15 cellular contexts compared by ENCODE assay signal in the genomic region with DNA sequence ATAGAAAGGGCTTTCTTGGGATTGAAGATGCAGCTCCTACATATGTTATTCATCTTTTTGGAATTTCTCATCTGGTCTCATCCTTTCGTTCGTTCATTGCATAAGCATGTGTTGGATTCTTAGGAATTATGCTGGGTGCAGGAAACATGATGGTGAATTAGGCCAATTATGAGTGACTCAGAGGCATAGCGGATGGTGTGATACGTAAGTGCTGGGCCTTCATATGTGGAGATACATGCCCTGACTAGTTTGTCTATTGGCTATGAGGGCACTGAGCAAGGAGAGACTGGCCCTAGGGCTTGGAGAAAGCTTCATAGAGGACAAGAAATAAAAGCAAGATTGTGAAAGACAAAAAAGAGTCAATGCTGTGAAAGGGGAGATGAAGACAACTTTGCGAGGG.
A peak's percentile ranks its signal among the peaks of the same experiment; 100 is the strongest.
DNase-seq lines count a peak whose midpoint lies in the region; ATAC-seq, FAIRE-seq and TF ChIP-seq lines count a peak whose summit lies in the region.
"Had no signal": no experiment of that assay in that cellular context is flagged by ENCODE, and none has a peak within 500 bp of the region (broad histone marks: within the 10 kb centered on the region; RNA-seq: fewer than 3 reads in every experiment).

No MANE protein-coding gene starts in this region.

- H3K79me2 ChIP-seq in astrocyte (ENCODE audit: insufficient read depth, low read length) = no peaks in the 10 kb centered on the region

- no peak for TF ChIP-seq CTCF in HFFc6 (IDR thresholded peaks at IDR 0.05)
- no peak for TF ChIP-seq CTCF in astrocyte (IDR thresholded peaks at IDR 0.05; ENCODE audit: insufficient read depth, low read depth, low read length)

- no peak for ATAC-seq in aorta (ENCODE audit: low FRiP score)

- H3K36me3 Mint-ChIP-seq in HFFc6 (ENCODE audit: low read depth) (peaks cover 5% of the 10 kb centered on the region; the same call in 1 of the 2 replicates), astrocyte (ENCODE audit: low read depth, unreplicated experiment) (no peaks in the 10 kb centered on the region)

- no peak overlapping the region for H3K27ac ChIP-seq in astrocyte (ENCODE audit: low read depth, low read length)
- H3K27ac ChIP-seq in aorta (ENCODE audit: low read depth in 1 of 2, low read length in 2 of 2) = no peak overlapping the region
- H3K27ac ChIP-seq: transverse colon had no signal

- H4K20me1 ChIP-seq in astrocyte (ENCODE audit: insufficient read depth, low read length) = no peaks in the 10 kb centered on the region

- H3K36me3 ChIP-seq in astrocyte (ENCODE audit: insufficient read depth, low read length) (no peaks in the 10 kb centered on the region), aorta (ENCODE audit: control insufficient read depth in 1 of 2, insufficient read depth in 2 of 2, low read length in 1 of 2) (no peaks in the 10 kb centered on the region)
- H3K36me3 ChIP-seq: transverse colon had no signal

- H3K27me3 Mint-ChIP-seq in HFFc6 (ENCODE audit: insufficient read depth) = no peaks in the 10 kb centered on the region
- H3K27me3 Mint-ChIP-seq in astrocyte (ENCODE audit: low read depth, unreplicated experiment) = no peaks in the 10 kb centered on the region

- H3K4me3 Mint-ChIP-seq in HFFc6 (no peak overlapping the region), astrocyte (ENCODE audit: unreplicated experiment) (no peak overlapping the region)

- H3K9me3 ChIP-seq in astrocyte (ENCODE audit: insufficient read depth, low read depth, low read length) = no peaks in the 10 kb centered on the region
- H3K9me3 ChIP-seq in aorta (ENCODE audit: control insufficient read depth, low read length) = peaks cover 2% of the 10 kb centered on the region
- H3K9me3 ChIP-seq: transverse colon had no signal

- H3K4me3 ChIP-seq in astrocyte (ENCODE audit: insufficient read depth, low read depth, low read length) (no peak overlapping the region), aorta (ENCODE audit: low read length in 2 of 2) (no peak overlapping the region)
- H3K4me3 ChIP-seq: transverse colon had no signal

- H3K27me3 ChIP-seq in astrocyte (ENCODE audit: insufficient read depth, low read length) = no peaks in the 10 kb centered on the region
- H3K27me3 ChIP-seq in aorta (ENCODE audit: control insufficient read depth in 1 of 2, insufficient read depth in 2 of 2, low read length in 1 of 2) = no peaks in the 10 kb centered on the region
- H3K27me3 ChIP-seq: transverse colon had no signal

- H3K4me1 Mint-ChIP-seq in HFFc6 (ENCODE audit: low read depth) (no peaks in the 10 kb centered on the region), astrocyte (ENCODE audit: low read depth, unreplicated experiment) (no peaks in the 10 kb centered on the region)

- DNase-seq in A172 (ENCODE audit: low spot score) = peak; percentile 5
- peak; percentile 94 for DNase-seq in HFFc6
- peak; percentile 87 for DNase-seq in astrocyte (ENCODE audit: low read depth)
- DNase-seq in foreskin melanocyte = peak; percentile 89
- DNase-seq in DMS114 treated with DMSO at 0.1 percent for 48 hours (lab: John Stamatoyannopoulos, UW; ENCODE audit: unreplicated experiment) = no peak
- no peak for DNase-seq in aorta
- no peak for DNase-seq in NCI-H1930 (lab: John Stamatoyannopoulos, UW)
- DNase-seq in activated CD4-positive, alpha-beta T cell treated with anti-CD3 and anti-CD28 coated beads, Interleukin-2, amount 50 U/mL, for 4 hours = no peak
- DNase-seq: ACHN; activated CD4-positive, alpha-beta T cell treated with anti-CD3 and anti-CD28 coated beads for 4 hours; DMS153; NCI-H2171; nucleus accumbens; transverse colon had no signal

- FAIRE-seq in astrocyte (lab: Jason Lieb, UNC) = peak; percentile 78
- FAIRE-seq: endometrium had no signal

- intact Hi-C loops in aorta (cut with DNase I) = no loop called here

- peak overlapping the region; percentile 43 for H2AFZ ChIP-seq in astrocyte (ENCODE audit: low read depth, low read length)

- H3K9me3 Mint-ChIP-seq in HFFc6 = peaks cover under 1% of the 10 kb centered on the region; the same call in 1 of the 2 replicates
- peaks cover 1% of the 10 kb centered on the region for H3K9me3 Mint-ChIP-seq in astrocyte (ENCODE audit: unreplicated experiment)

- WGBS in aorta, 2 donors = 93 to 94% methylated on average over 5 of the region's 5 CpGs

- H3K27ac Mint-ChIP-seq in HFFc6 (no peak overlapping the region; the same call in 1 of the 2 replicates), astrocyte (ENCODE audit: unreplicated experiment) (no peak overlapping the region)

- no peak overlapping the region for H3K4me2 ChIP-seq in astrocyte (ENCODE audit: low read length)

- H3K9ac ChIP-seq in astrocyte (ENCODE audit: low read length) = no peak overlapping the region

- H3K4me1 ChIP-seq in astrocyte (ENCODE audit: insufficient read depth, low read length) (peaks cover 14% of the 10 kb centered on the region), aorta (ENCODE audit: control insufficient read depth in 1 of 2, insufficient read depth in 2 of 2, low read length in 2 of 2) (peaks cover 0 to 2% of the 10 kb centered on the region in 2 donors)
- H3K4me1 ChIP-seq: transverse colon had no signal

Comparison
In these comparisons a context has a peak if more than half of its experiments do, and no peak if none do; other contexts are left out.
1. DNase-seq: peak in A172 (single experiment), HFFc6 (single experiment), astrocyte (single experiment) and foreskin melanocyte (single experiment); none in DMS114 treated with DMSO at 0.1 percent for 48 hours (single experiment), aorta (0 of 2), NCI-H1930 (0 of 2) and activated CD4-positive, alpha-beta T cell treated with anti-CD3 and anti-CD28 coated beads, Interleukin-2, amount 50 U/mL, for 4 hours (0 of 2).